Comparison of ENCODE assay signal across 20 cellular contexts in genomic region chr15:66747223-66747622, GRCh38. TPM values are rescaled to one million over a fixed set of nuclear protein-coding genes. Genes with fewer than 3 reads are reported as not detected.
DNase-seq lines count a peak whose midpoint lies in the region; ATAC-seq and TF ChIP-seq lines count a peak whose summit lies in the region.
"Had no signal": no experiment of that assay in that cellular context is flagged by ENCODE, and none has a peak within 500 bp of the region (broad histone marks: within the 10 kb centered on the region; RNA-seq: fewer than 3 reads in every experiment).

No MANE protein-coding gene starts in this region.

- H4K8ac ChIP-seq in IMR-90 (ENCODE audit: low read depth in 2 of 2, low read length in 2 of 2) (peak overlapping the region; percentile 41 to 77; a peak in 2 of 4 replicates), trophoblast cell (ENCODE audit: low read depth, low read length) (no peak overlapping the region)

- H3K27me3 ChIP-seq in A673 (replicated peaks; ENCODE audit: insufficient read depth, low read depth, low read length, poor library complexity): no peaks in the 10 kb centered on the region
- H3K27me3 ChIP-seq in IMR-90 (ENCODE audit: control insufficient read depth, insufficient read depth, low read length): no peaks in the 10 kb centered on the region
- no peaks in the 10 kb centered on the region for H3K27me3 ChIP-seq in endodermal cell (ENCODE audit: control insufficient read depth, insufficient read depth, low read length, poor library complexity, severe bottlenecking)
- no peaks in the 10 kb centered on the region for H3K27me3 ChIP-seq in trophoblast cell (ENCODE audit: insufficient read depth, low read length)

- H3K36me3 ChIP-seq in A673 (ENCODE audit: insufficient read depth, low read length, poor library complexity, severe bottlenecking) (peaks cover 6% of the 10 kb centered on the region), IMR-90 (ENCODE audit: control insufficient read depth, insufficient read depth, low read length) (peaks cover 5% of the 10 kb centered on the region), endodermal cell (ENCODE audit: control insufficient read depth, insufficient read depth, low read length) (peaks cover 79% of the 10 kb centered on the region), trophoblast cell (ENCODE audit: control insufficient read depth in 1 of 2, insufficient read depth in 2 of 2, low read length in 2 of 2) (peaks cover 55 to 67% of the 10 kb centered on the region in 2 experiments)
- H3K36me3 ChIP-seq: HAP-1 had no signal

- H2BK120ac ChIP-seq in IMR-90 (ENCODE audit: low read depth, low read length) (peak overlapping the region; percentile 96), trophoblast cell (ENCODE audit: insufficient read depth, low read length, poor library complexity) (no peak overlapping the region)

- H4K5ac ChIP-seq in IMR-90 (ENCODE audit: low read depth, low read length): peak overlapping the region; percentile 78

- H4K12ac ChIP-seq in trophoblast cell (ENCODE audit: low read depth, low read length): no peak overlapping the region

- H2BK20ac ChIP-seq in IMR-90 (ENCODE audit: low read depth, low read length): peak overlapping the region; percentile 86

- H3K4me1 ChIP-seq in A673 (ENCODE audit: insufficient read depth, low read length, poor library complexity, severe bottlenecking) (peaks cover 57% of the 10 kb centered on the region), IMR-90 (ENCODE audit: control insufficient read depth, insufficient read depth, low read length) (peaks cover 65% of the 10 kb centered on the region), endodermal cell (ENCODE audit: control insufficient read depth, insufficient read depth, low read length) (peaks cover 33% of the 10 kb centered on the region), trophoblast cell (ENCODE audit: control insufficient read depth in 1 of 2, insufficient read depth in 2 of 2, low read length in 2 of 2) (peaks cover 18 to 35% of the 10 kb centered on the region in 2 experiments)

- peaks cover 71% of the 10 kb centered on the region for H3K4me1 Mint-ChIP-seq in endodermal cell
- H3K4me1 Mint-ChIP-seq: activated B cell treated with CpG ODN at 0.5 μM for 24 hours, immature natural killer cell had no signal

- H2AK5ac ChIP-seq in IMR-90 (ENCODE audit: low read depth, low read length) (peak overlapping the region; percentile 96), trophoblast cell (ENCODE audit: low read length) (no peak overlapping the region)

- no peak for ATAC-seq in IMR-90 (ENCODE audit: low read depth)
- ATAC-seq: activated CD8-positive, alpha-beta T cell treated with anti-CD3 and anti-CD28 coated beads for 36 hours had no signal

- WGBS in IMR-90 (ENCODE audit: extremely low coverage in 2 of 2, insufficient read length in 1 of 2), 2 experiments: 93% methylated on average over 3 of the region's 8 CpGs; no CpG with 5 or more reads in 1 of the 2 experiments
- 91 to 92% methylated on average over 7 to 8 of the region's 8 CpGs for WGBS in endodermal cell (ENCODE audit: insufficient coverage in 1 of 2, insufficient read length in 1 of 2), 2 experiments
- no CpG with 5 or more reads among the region's 8 CpGs for WGBS in trophoblast cell (ENCODE audit: extremely low coverage, insufficient coverage, insufficient read length)

- no peak overlapping the region for H2BK12ac ChIP-seq in trophoblast cell (ENCODE audit: low read length)

- peaks cover 3% of the 10 kb centered on the region; the same call in 1 of the 2 replicates for H4K20me1 ChIP-seq in IMR-90 (ENCODE audit: insufficient read depth, low read length)

- peak overlapping the region; percentile 39 for H3K27ac Mint-ChIP-seq in endodermal cell
- H3K27ac Mint-ChIP-seq: activated B cell treated with CpG ODN at 0.5 μM for 24 hours; activated CD8-positive, alpha-beta T cell treated with anti-CD3 and anti-CD28 coated beads for 36 hours; immature natural killer cell had no signal

- H3K18ac ChIP-seq in IMR-90 (ENCODE audit: low read depth, low read length) (peak overlapping the region; percentile 90), trophoblast cell (ENCODE audit: low read length) (peak overlapping the region; percentile 5)

- peaks cover 10% of the 10 kb centered on the region for H3K79me2 ChIP-seq in trophoblast cell (ENCODE audit: control insufficient read depth, insufficient read depth, low read length, poor library complexity)

- H2AK9ac ChIP-seq in IMR-90 (replicated peaks; ENCODE audit: low read depth, low read length, poor library complexity): peak overlapping the region; percentile 85

- H3K4me3 ChIP-seq in A673 (ENCODE audit: low read depth, low read length, poor library complexity, severe bottlenecking) (no peak overlapping the region), IMR-90 (ENCODE audit: insufficient read depth, low read depth, low read length) (no peak overlapping the region), endodermal cell (ENCODE audit: low read length) (no peak overlapping the region), trophoblast cell (ENCODE audit: low read depth, low read length) (no peak overlapping the region)
- H3K4me3 ChIP-seq: HAP-1 had no signal

- H3K4ac ChIP-seq in IMR-90 (ENCODE audit: low read depth, low read length): peak overlapping the region; percentile 92
- peak overlapping the region; percentile 13 for H3K4ac ChIP-seq in trophoblast cell (ENCODE audit: low read depth, low read length)

- intact Hi-C loops in A673 (cut with micrococcal nuclease; ENCODE audit: unreplicated experiment) (no loop called here), IMR-90 (cut with micrococcal nuclease) (loop anchor here (5.0 kb wide), 1 partner anchor 45 kb away; the partner anchor contains the start of gene SMAD6), posterior vena cava (cut with DNase I) (no loop called here)

- TF ChIP-seq POLR2A in IMR-90 (IDR thresholded peaks at IDR 0.05; ENCODE audit: low read depth, low read length): no peak

- peaks cover 51% of the 10 kb centered on the region for H3K9me1 ChIP-seq in IMR-90 (ENCODE audit: insufficient read depth, low read length)

- H3K4me2 ChIP-seq in IMR-90 (ENCODE audit: low read depth, low read length) (no peak overlapping the region), trophoblast cell (ENCODE audit: low read length) (no peak overlapping the region)

- DNase-seq in A673 (ENCODE audit: low spot score) (no peak), IMR-90 (no peak), endodermal cell (peak; percentile 67), trophoblast cell (no peak), posterior vena cava (ENCODE audit: low spot score) (no peak), DMS 273 treated with DMSO at 0.1 percent for 48 hours (lab: John Stamatoyannopoulos, UW) (no peak), NCI-H1048 (lab: John Stamatoyannopoulos, UW) (no peak)
- DNase-seq in activated CD4-positive, alpha-beta T cell treated with anti-CD3 and anti-CD28 coated beads, Interleukin-2, amount 50 U/mL, for 1 hour: no peak
- DNase-seq: activated B cell treated with CpG ODN at 0.5 μM for 24 hours; activated CD8-positive, alpha-beta T cell treated with anti-CD3 and anti-CD28 coated beads for 36 hours; activated gamma-delta T cell; dermis blood vessel endothelial cell; immature natural killer cell; MV-4-11; NCI-H1694; NCI-H2171; NCI-H524; T-helper 9 cell had no signal

- in situ Hi-C loops in IMR-90 (cut with MboI; ENCODE audit: low sequenced_read_pairs): no loop called here

- no peak overlapping the region for H3K4me3 Mint-ChIP-seq in endodermal cell
- H3K4me3 Mint-ChIP-seq: activated B cell treated with CpG ODN at 0.5 μM for 24 hours; activated CD8-positive, alpha-beta T cell treated with anti-CD3 and anti-CD28 coated beads for 36 hours; immature natural killer cell had no signal

- POLR2A ChIA-PET in A673 (lab: Charles Lee; ENCODE audit: low non-redundant PET): no interaction called here
- POLR2A ChIA-PET in IMR-90 (lab: Charles Lee; ENCODE audit: unreplicated experiment): no interaction called here

- H3K79me1 ChIP-seq in IMR-90 (ENCODE audit: low read depth in 1 of 2, low read length in 2 of 2) (peaks cover 66 to 89% of the 10 kb centered on the region in 2 experiments), trophoblast cell (ENCODE audit: low read length) (no peaks in the 10 kb centered on the region)

- TF ChIP-seq CTCF in A673 (conservative IDR thresholded peaks at IDR 0.05; ENCODE audit: low read depth, low read length) (no peak), IMR-90 (conservative IDR thresholded peaks at IDR 0.05; ENCODE audit: low read depth, low read length) (no peak), endodermal cell (conservative IDR thresholded peaks at IDR 0.05) (no peak)

- BruUV-seq in A673 (replicated peaks; lab: Mats Ljungman, UMichigan) (no TSS peak), IMR-90 (replicated peaks; lab: Mats Ljungman, UMichigan) (no TSS peak)

- H3K56ac ChIP-seq in IMR-90 (ENCODE audit: extremely low read depth, insufficient read depth, low read length): no peak overlapping the region

- no peaks in the 10 kb centered on the region for H3K9me3 ChIP-seq in A673 (ENCODE audit: low read depth, low read length, poor library complexity, severe bottlenecking)
- H3K9me3 ChIP-seq in IMR-90 (ENCODE audit: control insufficient read depth, insufficient read depth, low read length): no peaks in the 10 kb centered on the region
- no peaks in the 10 kb centered on the region for H3K9me3 ChIP-seq in endodermal cell (ENCODE audit: control insufficient read depth, low read length)
- peaks cover 2% of the 10 kb centered on the region for H3K9me3 ChIP-seq in trophoblast cell (ENCODE audit: insufficient read depth, low read depth, low read length)
- H3K9me3 ChIP-seq: HAP-1 had no signal

- CTCF ChIA-PET in A673 (lab: Charles Lee) (no interaction called here), IMR-90 (lab: Yijun Ruan, JAX) (no interaction called here)

- no peaks in the 10 kb centered on the region for H3K9me3 Mint-ChIP-seq in endodermal cell
- H3K9me3 Mint-ChIP-seq: activated B cell treated with CpG ODN at 0.5 μM for 24 hours; activated CD8-positive, alpha-beta T cell treated with anti-CD3 and anti-CD28 coated beads for 36 hours; immature natural killer cell had no signal

- peak overlapping the region; percentile 79 for H2BK5ac ChIP-seq in IMR-90 (ENCODE audit: low read depth, low read length, poor library complexity, severe bottlenecking)
- H2BK5ac ChIP-seq in trophoblast cell (ENCODE audit: low read depth, low read length, poor library complexity): no peak overlapping the region

- peak overlapping the region; percentile 73 for H3K27ac ChIP-seq in A673 (ENCODE audit: low read depth, low read length, poor library complexity, severe bottlenecking)
- H3K27ac ChIP-seq in IMR-90 (ENCODE audit: insufficient read depth, low read length): peak overlapping the region; percentile 94
- no peak overlapping the region for H3K27ac ChIP-seq in endodermal cell (ENCODE audit: low read depth, low read length)
- no peak overlapping the region for H3K27ac ChIP-seq in trophoblast cell (ENCODE audit: low read depth, low read length)
- H3K27ac ChIP-seq: RWPE1 had no signal

- dilution Hi-C loops in IMR-90 (cut with HindIII; ENCODE audit: low sequenced_read_pairs, unreplicated experiment): no loop called here

- H2BK15ac ChIP-seq in IMR-90 (ENCODE audit: low read depth, low read length): peak overlapping the region; percentile 99; the same call in 2 of the 3 replicates

- TF ChIP-seq RAD21 in IMR-90 (IDR thresholded peaks at IDR 0.05; ENCODE audit: low read length): no peak

- H2AFZ ChIP-seq in IMR-90 (replicated peaks; ENCODE audit: low read length, poor library complexity) (no peak overlapping the region), trophoblast cell (ENCODE audit: insufficient read depth, low read length, poor library complexity) (no peak overlapping the region)

- H4K91ac ChIP-seq in IMR-90 (ENCODE audit: insufficient read depth, low read depth, low read length): peak overlapping the region; percentile 71
- no peak overlapping the region for H4K91ac ChIP-seq in trophoblast cell (ENCODE audit: low read depth, low read length)

- peaks cover 61% of the 10 kb centered on the region for H3K36me3 Mint-ChIP-seq in endodermal cell (ENCODE audit: low read depth)
- H3K36me3 Mint-ChIP-seq: immature natural killer cell had no signal

- H3K23ac ChIP-seq in IMR-90 (ENCODE audit: low read depth, low read length) (peak overlapping the region; percentile 86), trophoblast cell (ENCODE audit: low read length) (no peak overlapping the region)

- H3K9ac ChIP-seq in IMR-90 (ENCODE audit: low read depth, low read length) (no peak overlapping the region), endodermal cell (ENCODE audit: extremely low read depth, low read length, poor library complexity, severe bottlenecking) (no peak overlapping the region), trophoblast cell (ENCODE audit: low read length) (no peak overlapping the region)

- H3K14ac ChIP-seq in IMR-90 (replicated peaks; ENCODE audit: low read depth, low read length) (peak overlapping the region; percentile 95), trophoblast cell (ENCODE audit: low read length) (no peak overlapping the region)

- H3K27me3 Mint-ChIP-seq in endodermal cell (ENCODE audit: insufficient read depth): no peaks in the 10 kb centered on the region
- H3K27me3 Mint-ChIP-seq: activated CD8-positive, alpha-beta T cell treated with anti-CD3 and anti-CD28 coated beads for 36 hours had no signal

RNA-seq across cellular contexts. Expression of gene SMAD6, which starts 45.2 kb away (rescaled TPM):
- total RNA-seq in A673 (2021) (50.1 and 63.9 TPM in 2 replicates), IMR-90 (2012; rRNA removed) (3.6 and 4.8 TPM in 2 replicates), endodermal cell (100 to 1,000 TPM; 190 to 213 TPM), posterior vena cava (10 to 100 TPM; 17.4 to 18.4 TPM)
- 8.5 and 13.6 TPM in 2 replicates for polyA plus RNA-seq in IMR-90 (2012; rRNA removed)
- 4.7 and 9.3 TPM in 2 replicates for polyA plus RNA-seq in IMR-90 (2012; cell fraction: cytosol; rRNA removed)
- polyA plus RNA-seq in IMR-90 (2012; cell fraction: nucleus; rRNA removed; ENCODE audit: low replicate concordance): 17.3 and 42.6 TPM in 2 replicates
- polyA plus RNA-seq in endodermal cell (2013, experiment 1 of 2): 16.0 TPM
- polyA plus RNA-seq in endodermal cell (2013, experiment 2 of 2): 17.3 TPM
- polyA plus RNA-seq in trophoblast cell (2013): 29.5 and 30.6 TPM in 2 replicates
- polyA plus RNA-seq: immature natural killer cell had no signal

Comparison
In these comparisons a context has a peak if more than half of its experiments do, and no peak if none do; other contexts are left out.
1. H3K27ac ChIP-seq: peak in A673 (single experiment) and IMR-90 (single experiment); none in endodermal cell (single experiment) and trophoblast cell (single experiment).